8 cellular contexts compared by ENCODE assay signal in the genomic region with DNA sequence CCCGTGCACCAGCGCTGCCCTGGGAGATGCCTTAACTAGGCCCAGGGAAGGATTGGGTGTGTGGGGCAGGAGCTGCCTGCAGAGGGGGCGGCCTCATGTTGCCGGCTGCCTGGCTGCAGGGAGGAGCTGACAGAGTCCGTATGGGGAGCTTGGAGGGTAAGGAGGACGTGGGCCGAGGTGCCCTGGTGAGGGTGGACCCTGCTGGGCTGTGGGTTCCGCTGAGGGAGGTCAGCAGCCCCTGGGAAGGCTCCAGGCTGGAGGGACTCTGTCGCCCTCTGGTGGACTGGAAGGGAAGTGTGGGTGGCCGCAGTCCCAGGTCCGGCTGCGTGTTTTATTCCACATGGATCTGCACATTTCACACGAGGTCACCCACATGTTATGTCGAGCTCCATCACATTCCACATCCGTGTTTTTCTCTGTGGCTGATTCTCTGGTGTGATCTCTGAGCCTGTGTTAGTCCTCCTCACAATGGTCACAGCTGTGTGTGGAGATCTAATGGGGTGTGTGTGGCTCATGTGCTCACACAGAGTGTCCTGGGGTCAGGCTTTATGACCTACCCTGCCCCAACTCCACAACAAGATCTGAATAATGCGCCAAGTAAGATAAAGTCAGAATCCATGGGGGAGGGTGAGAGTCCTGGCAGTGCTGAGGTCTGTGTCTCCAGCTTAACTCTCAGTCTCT. TPM values are rescaled to one million over a fixed set of nuclear protein-coding genes. Genes with fewer than 3 reads are reported as not detected.
DNase-seq lines count a peak whose midpoint lies in the region; ATAC-seq, FAIRE-seq and TF ChIP-seq lines count a peak whose summit lies in the region.

No MANE protein-coding gene starts in this region.

- intact Hi-C loops in breast epithelium (cut with DNase I; ENCODE audit: low total_unique reads) (no loop called here), lower lobe of right lung (cut with DNase I) (no loop called here)

- no peak for TF ChIP-seq POLR2A in breast epithelium (IDR thresholded peaks at IDR 0.05)

- DNase-seq in AG10803 (ENCODE audit: low read depth) (no peak), GM18507 (ENCODE audit: extremely low spot score, insufficient read length, low read depth) (peak; percentile 26), SW480 (ENCODE audit: low spot score) (peak; percentile 30), breast epithelium (ENCODE audit: low spot score in 2 of 2) (no peak), lower lobe of right lung (peak; percentile 59)
- DNase-seq in stimulated activated naive CD4-positive, alpha-beta T cell (lab: John Stamatoyannopoulos, UW) = peak in 4 of 6 experiments; percentile 5 to 30 (median 18)

- H3K27ac ChIP-seq in breast epithelium (no peak overlapping the region), lower lobe of right lung (no peak overlapping the region)

- H3K4me3 ChIP-seq in AG10803 (ENCODE audit: low read length) (no peak overlapping the region), breast epithelium (no peak overlapping the region), lower lobe of right lung (no peak overlapping the region)

- H3K36me3 ChIP-seq in breast epithelium = no peaks in the 10 kb centered on the region
- no peaks in the 10 kb centered on the region for H3K36me3 ChIP-seq in lower lobe of right lung

- H3K27me3 ChIP-seq in breast epithelium = no peaks in the 10 kb centered on the region
- H3K27me3 ChIP-seq in lower lobe of right lung (ENCODE audit: low read depth) = peaks cover 8% of the 10 kb centered on the region

- H3K4me1 ChIP-seq in breast epithelium = no peaks in the 10 kb centered on the region
- no peaks in the 10 kb centered on the region for H3K4me1 ChIP-seq in lower lobe of right lung

- ATAC-seq in lower lobe of right lung (peak; percentile 64 to 73), GM21825 (IDR thresholded peaks at IDR 0.05; ENCODE audit: unreplicated experiment) (no peak), HG03378 (IDR thresholded peaks at IDR 0.05; ENCODE audit: unreplicated experiment) (no peak)

- peak; percentile 87 for TF ChIP-seq CTCF in AG10803 (conservative IDR thresholded peaks at IDR 0.05; ENCODE audit: low read length)
- TF ChIP-seq CTCF in breast epithelium (IDR thresholded peaks at IDR 0.05) = peak; percentile 48 to 79 (median 63)
- TF ChIP-seq CTCF in lower lobe of right lung (IDR thresholded peaks at IDR 0.05) = peak; percentile 96

- FAIRE-seq in GM18507 (lab: Jason Lieb, UNC) = peak; percentile 85

- no peaks in the 10 kb centered on the region for H3K9me3 ChIP-seq in breast epithelium
- H3K9me3 ChIP-seq in lower lobe of right lung = no peaks in the 10 kb centered on the region

RNA-seq across cellular contexts. Expression of a gene that starts 1.8 kb away (rescaled TPM):
- total RNA-seq in breast epithelium (not detected), lower lobe of right lung (0.53 TPM)

Comparison
In these comparisons a context has a peak if more than half of its experiments do, and no peak if none do; other contexts are left out.
1. DNase-seq: peak in GM18507 (single experiment), SW480 (single experiment), lower lobe of right lung (single experiment) and stimulated activated naive CD4-positive, alpha-beta T cell (4 of 6); none in AG10803 (single experiment) and breast epithelium (0 of 2).
2. ATAC-seq: peak in lower lobe of right lung (2 of 2); none in GM21825 (single experiment) and HG03378 (single experiment).
3. Peak in every context shown above with its lines, with median percentiles within 50 percentile points of each other: CTCF ChIP-seq.